ENCODE assay signal across 18 cellular contexts in genomic region chr5:56316302-56316994, GRCh38.
"Had no signal": no experiment of that assay in that cellular context is flagged by ENCODE, and none has a peak within 500 bp of the region (broad histone marks: within the 10 kb centered on the region; RNA-seq: fewer than 3 reads in every experiment).

No MANE protein-coding gene starts in this region.

- H3K27ac ChIP-seq: adrenal gland, cardiac muscle cell, neutrophil, pancreas, right lobe of liver, suprapubic skin, transverse colon had no signal

- ATAC-seq: activated CD4-positive, CD25-positive, alpha-beta regulatory T cell treated with anti-CD3 and anti-CD28 coated beads, Interleukin-2, amount 50 U/mL, for 24 hours; natural killer cell; pancreas; right lobe of liver; stimulated activated naive CD8-positive, alpha-beta T cell treated with anti-CD3 and anti-CD28 coated beads, Interleukin-15, amount 100 ng/mL, for 72 hours had no signal

- FAIRE-seq: pancreas, small intestine, TTC549 had no signal

- DNase-seq: activated CD4-positive, alpha-beta memory T cell treated with anti-CD3 and anti-CD28 coated beads for 36 hours; activated naive CD4-positive, alpha-beta T cell treated with Interleukin-2 at 50 U/mL for 16 hours; adrenal gland; dermis blood vessel endothelial cell; natural killer cell; pancreas; right lobe of liver; small intestine; stimulated activated CD4-positive, alpha-beta T cell treated with anti-CD3 and anti-CD28 coated beads, Interleukin-15, amount 100 ng/mL, for 24 hours; stimulated activated CD4-positive, alpha-beta T cell treated with anti-CD3 and anti-CD28 coated beads, Interleukin-2, amount 100 ng/mL, for 48 hours; stimulated activated naive CD8-positive, alpha-beta T cell treated with anti-CD3 and anti-CD28 coated beads, Interleukin-15, amount 100 ng/mL, for 72 hours; transverse colon had no signal

- H3K36me3 Mint-ChIP-seq: activated CD4-positive, alpha-beta memory T cell treated with anti-CD3 and anti-CD28 coated beads for 36 hours; memory B cell; natural killer cell had no signal

- H3K36me3 ChIP-seq: adrenal gland, cardiac muscle cell, neutrophil, pancreas, right lobe of liver, suprapubic skin, transverse colon had no signal

- H3K27me3 ChIP-seq: adrenal gland, cardiac muscle cell, neutrophil, pancreas, right lobe of liver, suprapubic skin, transverse colon had no signal

- H3K4me1 Mint-ChIP-seq: natural killer cell had no signal

- H3K27ac Mint-ChIP-seq: activated CD4-positive, alpha-beta memory T cell treated with anti-CD3 and anti-CD28 coated beads for 36 hours; memory B cell; natural killer cell; stimulated activated naive CD8-positive, alpha-beta T cell treated with anti-CD3 and anti-CD28 coated beads, Interleukin-15, amount 100 ng/mL, for 72 hours had no signal

- H3K9me3 ChIP-seq: adrenal gland, neutrophil, pancreas, right lobe of liver, suprapubic skin, transverse colon had no signal

- H3K27me3 Mint-ChIP-seq: activated CD4-positive, alpha-beta memory T cell treated with anti-CD3 and anti-CD28 coated beads for 36 hours; memory B cell; stimulated activated naive CD8-positive, alpha-beta T cell treated with anti-CD3 and anti-CD28 coated beads, Interleukin-15, amount 100 ng/mL, for 72 hours had no signal

- H3K4me3 ChIP-seq: adrenal gland, cardiac muscle cell, pancreas, right lobe of liver, suprapubic skin, transverse colon had no signal

- H3K9me3 Mint-ChIP-seq: activated CD4-positive, alpha-beta memory T cell treated with anti-CD3 and anti-CD28 coated beads for 36 hours; memory B cell; natural killer cell; stimulated activated naive CD8-positive, alpha-beta T cell treated with anti-CD3 and anti-CD28 coated beads, Interleukin-15, amount 100 ng/mL, for 72 hours had no signal

- H3K4me3 Mint-ChIP-seq: activated CD4-positive, alpha-beta memory T cell treated with anti-CD3 and anti-CD28 coated beads for 36 hours; memory B cell; natural killer cell; stimulated activated naive CD8-positive, alpha-beta T cell treated with anti-CD3 and anti-CD28 coated beads, Interleukin-15, amount 100 ng/mL, for 72 hours had no signal
